Comparison of ENCODE assay signal across 28 cellular contexts in the genomic region with DNA sequence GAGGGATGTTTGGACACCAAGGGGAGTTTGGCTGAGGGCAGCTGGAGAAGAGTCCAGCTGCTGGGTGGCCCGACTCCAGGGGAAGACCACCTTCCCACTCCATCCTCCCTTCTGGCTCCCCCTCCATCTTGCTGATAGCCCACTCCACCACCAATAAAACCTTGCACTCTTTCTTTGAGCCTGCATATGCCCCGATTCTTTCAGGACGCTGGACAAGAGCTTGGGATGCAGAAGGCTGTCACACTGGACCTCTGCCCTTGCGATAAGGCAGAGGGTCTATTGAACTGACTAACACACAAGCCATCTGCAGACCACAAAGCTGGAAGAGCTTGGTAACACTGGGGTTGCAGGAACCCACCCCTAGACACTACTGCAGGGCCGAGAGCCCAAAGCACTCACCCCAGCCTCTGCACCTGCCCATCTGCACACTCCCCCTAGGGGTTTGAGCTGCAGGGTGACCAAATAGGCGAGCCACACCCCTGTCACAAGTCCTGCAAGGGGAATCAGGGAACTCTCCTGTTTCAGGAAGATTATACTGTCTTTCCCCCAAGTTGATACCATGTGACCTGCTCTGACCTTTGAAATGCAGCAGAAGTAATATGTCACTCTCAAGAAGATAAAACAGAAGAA.
"Had no signal": no experiment of that assay in that cellular context is flagged by ENCODE, and none has a peak within 500 bp of the region (broad histone marks: within the 10 kb centered on the region; RNA-seq: fewer than 3 reads in every experiment).

No MANE protein-coding gene starts in this region.

- H3K27ac ChIP-seq: ascending aorta, brain microvascular endothelial cell, gastroesophageal sphincter, hepatocyte, spleen, testis, transverse colon, VCaP had no signal

- H3K4me1 ChIP-seq: ascending aorta, spleen, testis had no signal

- H3K79me2 ChIP-seq: hepatocyte had no signal

- H3K36me3 ChIP-seq: ascending aorta, brain microvascular endothelial cell, gastroesophageal sphincter, spleen, transverse colon had no signal

- H3K27me3 ChIP-seq: ascending aorta, brain microvascular endothelial cell, gastroesophageal sphincter, hepatocyte, spleen, testis, transverse colon had no signal

- ATAC-seq: activated CD4-positive, CD25-positive, alpha-beta regulatory T cell treated with anti-CD3 and anti-CD28 coated beads, Interleukin-2, amount 50 U/mL, for 24 hours; effector memory CD8-positive, alpha-beta T cell; gastroesophageal sphincter; left colon; right cardiac atrium; stimulated activated naive CD8-positive, alpha-beta T cell treated with anti-CD3 and anti-CD28 coated beads, Interleukin-15, Interleukin-2, amounts not matched to agents 100 U/mL and 50 U/mL, for 24 hours; T-helper 17 cell had no signal

- H3K36me3 Mint-ChIP-seq: activated naive CD4-positive, alpha-beta T cell treated with anti-CD3 and anti-CD28 coated beads, Interleukin-2, amount 10 ng/mL, durations not matched to agents 7 days and 5 days had no signal

- DNase-seq: activated CD4-positive, alpha-beta memory T cell treated with anti-CD3 and anti-CD28 coated beads for 36 hours; activated CD4-positive, alpha-beta T cell treated with anti-CD3 and anti-CD28 coated beads, Interleukin-2, amount 10 ng/mL, durations not matched to agents 24 days and 14 days; activated CD8-positive, alpha-beta memory T cell treated with anti-CD3 and anti-CD28 coated beads, Interleukin-2, amount 50 U/mL, for 48 hours; activated gamma-delta T cell; activated naive CD4-positive, alpha-beta T cell treated with anti-CD3 and anti-CD28 coated beads, Interleukin-2, amount 10 ng/mL, durations not matched to agents 7 days and 5 days; activated naive CD8-positive, alpha-beta T cell treated with anti-CD3 and anti-CD28 coated beads, Interleukin-2, amount 10 ng/mL, durations not matched to agents 7 days and 5 days; activated T-cell treated with anti-CD3 and anti-CD28 coated beads, Interleukin-2, amount 50 U/mL, for 24 hours; brain microvascular endothelial cell; cortex of kidney; effector memory CD8-positive, alpha-beta T cell; immature natural killer cell; kidney; left colon; mammary epithelial cell; posterior cingulate gyrus; right cardiac atrium; spleen; stimulated activated naive CD8-positive, alpha-beta T cell treated with anti-CD3 and anti-CD28 coated beads, Interleukin-15, Interleukin-2, amounts not matched to agents 100 U/mL and 50 U/mL, for 24 hours; T-helper 17 cell; T1000; testis; transverse colon had no signal

- H3K9me3 Mint-ChIP-seq: activated CD4-positive, alpha-beta T cell treated with anti-CD3 and anti-CD28 coated beads, Interleukin-2, amount 10 ng/mL, durations not matched to agents 24 days and 14 days; effector memory CD8-positive, alpha-beta T cell had no signal

- H3K4me2 ChIP-seq: hepatocyte had no signal

- H3K4me3 Mint-ChIP-seq: activated CD4-positive, alpha-beta memory T cell treated with anti-CD3 and anti-CD28 coated beads for 36 hours; activated CD4-positive, alpha-beta T cell treated with anti-CD3 and anti-CD28 coated beads, Interleukin-2, amount 10 ng/mL, durations not matched to agents 24 days and 14 days; activated naive CD4-positive, alpha-beta T cell treated with anti-CD3 and anti-CD28 coated beads, Interleukin-2, amount 10 ng/mL, durations not matched to agents 7 days and 5 days; activated naive CD8-positive, alpha-beta T cell treated with anti-CD3 and anti-CD28 coated beads, Interleukin-2, amount 10 ng/mL, durations not matched to agents 7 days and 5 days; activated T-cell treated with anti-CD3 and anti-CD28 coated beads, Interleukin-2, amount 50 U/mL, for 24 hours; effector memory CD8-positive, alpha-beta T cell; immature natural killer cell; nephron; T-helper 17 cell had no signal

- H2AFZ ChIP-seq: hepatocyte had no signal

- H3K4me3 ChIP-seq: ascending aorta, gastroesophageal sphincter, hepatocyte, spleen, testis, transverse colon had no signal

- H3K27me3 Mint-ChIP-seq: activated CD4-positive, alpha-beta memory T cell treated with anti-CD3 and anti-CD28 coated beads for 36 hours; activated naive CD4-positive, alpha-beta T cell treated with anti-CD3 and anti-CD28 coated beads, Interleukin-2, amount 10 ng/mL, durations not matched to agents 7 days and 5 days; activated naive CD8-positive, alpha-beta T cell treated with anti-CD3 and anti-CD28 coated beads, Interleukin-2, amount 10 ng/mL, durations not matched to agents 7 days and 5 days; activated T-cell treated with anti-CD3 and anti-CD28 coated beads, Interleukin-2, amount 50 U/mL, for 24 hours; T-helper 17 cell had no signal

- H3K4me1 Mint-ChIP-seq: activated CD4-positive, alpha-beta T cell treated with anti-CD3 and anti-CD28 coated beads, Interleukin-2, amount 10 ng/mL, durations not matched to agents 24 days and 14 days; activated naive CD4-positive, alpha-beta T cell treated with anti-CD3 and anti-CD28 coated beads, Interleukin-2, amount 10 ng/mL, durations not matched to agents 7 days and 5 days; activated naive CD8-positive, alpha-beta T cell treated with anti-CD3 and anti-CD28 coated beads, Interleukin-2, amount 10 ng/mL, durations not matched to agents 7 days and 5 days; nephron; T-helper 17 cell had no signal

- H3K27ac Mint-ChIP-seq: activated CD4-positive, alpha-beta memory T cell treated with anti-CD3 and anti-CD28 coated beads for 36 hours; activated CD4-positive, alpha-beta T cell treated with anti-CD3 and anti-CD28 coated beads, Interleukin-2, amount 10 ng/mL, durations not matched to agents 24 days and 14 days; activated naive CD4-positive, alpha-beta T cell treated with anti-CD3 and anti-CD28 coated beads, Interleukin-2, amount 10 ng/mL, durations not matched to agents 7 days and 5 days; activated naive CD8-positive, alpha-beta T cell treated with anti-CD3 and anti-CD28 coated beads, Interleukin-2, amount 10 ng/mL, durations not matched to agents 7 days and 5 days; activated T-cell treated with anti-CD3 and anti-CD28 coated beads, Interleukin-2, amount 50 U/mL, for 24 hours; effector memory CD8-positive, alpha-beta T cell; immature natural killer cell; nephron; T-helper 17 cell had no signal

- H3K9me3 ChIP-seq: ascending aorta, gastroesophageal sphincter, testis, transverse colon had no signal
